ENCODE assay signal across 34 cellular contexts in the genomic region with DNA sequence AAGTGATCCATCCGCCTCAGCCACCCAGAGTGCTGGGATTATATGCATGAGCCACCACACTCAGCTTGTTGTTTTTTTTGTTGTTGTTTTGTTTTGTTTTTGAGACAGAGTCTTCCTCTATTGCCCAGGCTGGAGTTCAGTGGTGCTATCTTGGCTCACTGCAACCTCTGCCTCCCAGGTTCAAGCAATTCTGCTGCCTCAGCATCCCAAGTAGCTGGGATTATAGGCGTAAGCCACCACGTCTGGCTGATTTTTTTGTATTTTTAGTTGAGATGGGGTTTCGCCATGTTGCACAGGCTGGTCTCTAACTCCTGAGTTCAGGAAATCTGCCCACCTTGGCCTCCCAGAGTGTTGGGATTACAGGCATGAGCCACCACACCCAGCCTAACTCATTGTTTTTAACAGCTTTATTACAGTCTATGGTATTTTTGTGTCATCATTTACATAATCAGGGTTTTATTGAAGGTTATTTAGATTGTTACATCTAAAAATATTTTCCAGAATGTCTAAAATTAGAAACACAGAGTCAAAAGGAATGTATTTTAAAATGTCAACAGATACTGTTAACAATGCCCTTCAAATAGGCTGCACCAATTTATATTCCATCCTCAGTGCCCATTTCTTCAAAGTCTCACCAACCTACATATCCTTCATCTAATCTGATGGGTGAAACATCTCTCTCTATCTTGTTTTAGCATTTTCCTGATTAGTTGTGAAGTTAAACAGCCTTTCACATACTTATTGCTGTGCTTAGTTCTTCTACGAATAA. TPM values are rescaled to one million over a fixed set of nuclear protein-coding genes. Genes with fewer than 3 reads are reported as not detected.
"Had no signal": no experiment of that assay in that cellular context is flagged by ENCODE, and none has a peak within 500 bp of the region (broad histone marks: within the 10 kb centered on the region; RNA-seq: fewer than 3 reads in every experiment).

No MANE protein-coding gene starts in this region.

- H3K4me3 ChIP-seq: colonic mucosa, esophagus squamous epithelium, lung, ovary, psoas muscle, right lobe of liver, smooth muscle cell, stomach, thyroid gland, vagina had no signal

- H3K27me3 ChIP-seq: colonic mucosa, esophagus squamous epithelium, ovary, right lobe of liver, stomach, thyroid gland, vagina had no signal

- DNase-seq: colonic mucosa; effector memory CD8-positive, alpha-beta T cell; erythroblast; esophagus squamous epithelium; kidney; left colon; natural killer cell; occipital lobe; ovary; posterior cingulate gyrus; psoas muscle; right lobe of liver; stimulated activated CD4-positive, alpha-beta T cell treated with anti-CD3 and anti-CD28 coated beads, Interleukin-12 subunit alpha, Interleukin-12 subunit beta, amount 100 ng/mL, for 4 hours; stimulated activated CD4-positive, alpha-beta T cell treated with anti-CD3 and anti-CD28 coated beads, Interleukin-1b, Interleukin-23, amount 100 ng/mL, for 48 hours; stimulated activated CD4-positive, alpha-beta T cell treated with anti-CD3 and anti-CD28 coated beads, Interleukin-4, amount 100 ng/mL, for 1 hour; stimulated activated CD8-positive, alpha-beta memory T cell treated with anti-CD3 and anti-CD28 coated beads, Interleukin-4, amount 100 ng/mL, for 48 hours; stimulated activated naive CD4-positive, alpha-beta T cell treated with Interleukin-2 at 50 U/mL for 16 hours; stomach; thyroid gland; trophoblast cell had no signal

- H3K9me3 ChIP-seq: colonic mucosa, esophagus squamous epithelium, ovary, psoas muscle, right lobe of liver, stomach, thyroid gland, vagina had no signal

- ATAC-seq: effector memory CD8-positive, alpha-beta T cell; left colon; natural killer cell; psoas muscle; right lobe of liver had no signal

- H3K4me2 ChIP-seq: smooth muscle cell had no signal

- H3K27ac ChIP-seq: colonic mucosa, esophagus squamous epithelium, ovary, psoas muscle, right lobe of liver, stomach, thyroid gland, vagina had no signal

- H3K36me3 ChIP-seq: colonic mucosa, ovary, right lobe of liver, thyroid gland had no signal

- FAIRE-seq: endometrium, kidney had no signal

- H3K4me1 ChIP-seq: colonic mucosa, esophagus squamous epithelium, psoas muscle, right lobe of liver, thyroid gland, vagina had no signal

RNA-seq across cellular contexts. Expression of a gene that starts 28.5 kb away (rescaled TPM):
- total RNA-seq: chondrocyte, fibroblast of villous mesenchyme, psoas muscle, subcutaneous adipose tissue, vagina had no signal
- polyA plus RNA-seq: neural cell, psoas muscle had no signal

RNA-seq across cellular contexts. Expression of a gene that starts 44.9 kb away (rescaled TPM):
- total RNA-seq: chondrocyte, colonic mucosa, esophagus squamous epithelium, fibroblast of villous mesenchyme, frontal cortex, kidney, left colon, liver, lung, mononuclear cell, occipital lobe, ovary, psoas muscle, renal cortical epithelial cell, right lobe of liver, smooth muscle cell, stomach, subcutaneous adipose tissue, temporal lobe, thyroid gland, ureter, vagina had no signal
- polyA plus RNA-seq: liver, lung, neural cell, ovary, psoas muscle, smooth muscle cell, stomach had no signal
